ENCODE assay signal across 10 cellular contexts in the genomic region with DNA sequence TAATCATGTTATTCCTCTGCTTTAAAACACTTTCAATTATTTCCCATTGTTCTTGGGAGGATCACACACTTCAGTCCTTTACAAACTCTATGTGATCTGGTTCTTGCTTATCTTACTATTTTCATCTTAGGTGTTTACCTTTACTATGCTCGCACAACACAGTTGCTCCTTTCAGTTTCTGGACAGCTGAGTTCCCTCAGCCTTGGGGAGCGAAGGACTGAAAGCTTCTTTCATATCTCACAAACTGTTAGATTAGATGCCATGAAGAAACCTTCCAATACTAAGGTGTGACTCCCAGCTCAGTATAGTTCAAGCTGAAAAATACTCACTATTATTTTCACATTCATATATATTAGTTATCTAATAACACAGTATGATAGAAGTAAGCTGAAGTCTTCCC.
DNase-seq lines count a peak whose midpoint lies in the region; ATAC-seq, FAIRE-seq and TF ChIP-seq lines count a peak whose summit lies in the region.
"Had no signal": no experiment of that assay in that cellular context is flagged by ENCODE, and none has a peak within 500 bp of the region (broad histone marks: within the 10 kb centered on the region; RNA-seq: fewer than 3 reads in every experiment).

No MANE protein-coding gene starts in this region.

- intact Hi-C loops in activated T-helper 1 cell treated with anti-CD3 and anti-CD28 coated beads, Interleukin-12 subunit alpha, Interleukin-12 subunit beta, Interleukin-2, Interleukin-4 antibody, amounts not matched to agents 30 ng/mL and 10 ng/mL and 1 ng/mL, durations not matched to agents 14 hours and 24 hours and 36 hours (cut with micrococcal nuclease) = loop anchor here (1.0 to 10.0 kb wide), 6 partner anchors 23 to 713 kb away; a partner anchor contains a TSS
- intact Hi-C loops in pancreas (cut with DNase I) = no loop called here
- intact Hi-C loops in uterus (cut with DNase I; ENCODE audit: low total_unique reads) = no loop called here

- H3K36me3 Mint-ChIP-seq in stimulated activated naive CD8-positive, alpha-beta T cell treated with anti-CD3 and anti-CD28 coated beads, Interleukin-15, Interleukin-2, amounts not matched to agents 100 ng/mL and 50 ng/mL, for 24 hours (ENCODE audit: low read depth) = peaks cover 34% of the 10 kb centered on the region
- H3K36me3 Mint-ChIP-seq in activated T-helper 1 cell treated with anti-CD3 and anti-CD28 coated beads, Interleukin-12 subunit alpha, Interleukin-12 subunit beta, Interleukin-2, Interleukin-4 antibody, amounts not matched to agents 30 ng/mL and 10 ng/mL and 1 ng/mL, durations not matched to agents 14 hours and 24 hours and 36 hours (ENCODE audit: low read depth) = peaks cover 29% of the 10 kb centered on the region

- H3K27ac ChIP-seq in pancreas = peak overlapping the region in 2 of 4 donors; percentile 7 to 13
- no peak overlapping the region for H3K27ac ChIP-seq in uterus

- H3K4me3 Mint-ChIP-seq in stimulated activated naive CD8-positive, alpha-beta T cell treated with anti-CD3 and anti-CD28 coated beads, Interleukin-15, Interleukin-2, amounts not matched to agents 100 ng/mL and 50 ng/mL, for 24 hours = peak overlapping the region; percentile 51
- H3K4me3 Mint-ChIP-seq in activated T-helper 1 cell treated with anti-CD3 and anti-CD28 coated beads, Interleukin-12 subunit alpha, Interleukin-12 subunit beta, Interleukin-2, Interleukin-4 antibody, amounts not matched to agents 30 ng/mL and 10 ng/mL and 1 ng/mL, durations not matched to agents 14 hours and 24 hours and 36 hours = peak overlapping the region; percentile 47

- FAIRE-seq in pancreas (lab: Jason Lieb, UNC) = no peak
- FAIRE-seq: endometrium had no signal

- H3K4me3 ChIP-seq in pancreas (no peak overlapping the region), uterus (no peak overlapping the region)

- H3K36me3 ChIP-seq in pancreas = peaks cover 0 to 8% (median 0%) of the 10 kb centered on the region in 3 donors
- no peaks in the 10 kb centered on the region for H3K36me3 ChIP-seq in uterus

- H3K9me3 ChIP-seq in pancreas = no peaks in the 10 kb centered on the region
- no peaks in the 10 kb centered on the region for H3K9me3 ChIP-seq in uterus

- peak overlapping the region; percentile 98 for H3K27ac Mint-ChIP-seq in stimulated activated naive CD8-positive, alpha-beta T cell treated with anti-CD3 and anti-CD28 coated beads, Interleukin-15, Interleukin-2, amounts not matched to agents 100 ng/mL and 50 ng/mL, for 24 hours
- peak overlapping the region; percentile 99 for H3K27ac Mint-ChIP-seq in activated T-helper 1 cell treated with anti-CD3 and anti-CD28 coated beads, Interleukin-12 subunit alpha, Interleukin-12 subunit beta, Interleukin-2, Interleukin-4 antibody, amounts not matched to agents 30 ng/mL and 10 ng/mL and 1 ng/mL, durations not matched to agents 14 hours and 24 hours and 36 hours

- H3K27me3 ChIP-seq in pancreas (no peaks in the 10 kb centered on the region), uterus (no peaks in the 10 kb centered on the region)

- no peak for TF ChIP-seq POLR2A in uterus (IDR thresholded peaks at IDR 0.05)

- no peak for ATAC-seq in stimulated activated naive CD8-positive, alpha-beta T cell treated with anti-CD3 and anti-CD28 coated beads, Interleukin-15, Interleukin-2, amounts not matched to agents 100 U/mL and 50 U/mL, for 24 hours
- ATAC-seq in HG03066 (IDR thresholded peaks at IDR 0.05; ENCODE audit: low read depth, unreplicated experiment) (peak; percentile 53), pancreas (no peak)

- H3K27me3 Mint-ChIP-seq in stimulated activated naive CD8-positive, alpha-beta T cell treated with anti-CD3 and anti-CD28 coated beads, Interleukin-15, Interleukin-2, amounts not matched to agents 100 ng/mL and 50 ng/mL, for 24 hours = no peaks in the 10 kb centered on the region
- no peaks in the 10 kb centered on the region for H3K27me3 Mint-ChIP-seq in activated T-helper 1 cell treated with anti-CD3 and anti-CD28 coated beads, Interleukin-12 subunit alpha, Interleukin-12 subunit beta, Interleukin-2, Interleukin-4 antibody, amounts not matched to agents 30 ng/mL and 10 ng/mL and 1 ng/mL, durations not matched to agents 14 hours and 24 hours and 36 hours (ENCODE audit: insufficient read depth)

- peaks cover 100% of the 10 kb centered on the region for H3K4me1 Mint-ChIP-seq in stimulated activated naive CD8-positive, alpha-beta T cell treated with anti-CD3 and anti-CD28 coated beads, Interleukin-15, Interleukin-2, amounts not matched to agents 100 ng/mL and 50 ng/mL, for 24 hours (ENCODE audit: low read depth)
- peaks cover 97% of the 10 kb centered on the region for H3K4me1 Mint-ChIP-seq in activated T-helper 1 cell treated with anti-CD3 and anti-CD28 coated beads, Interleukin-12 subunit alpha, Interleukin-12 subunit beta, Interleukin-2, Interleukin-4 antibody, amounts not matched to agents 30 ng/mL and 10 ng/mL and 1 ng/mL, durations not matched to agents 14 hours and 24 hours and 36 hours (ENCODE audit: low read depth)

- H3K4me1 ChIP-seq in pancreas (peaks cover 0 to 46% (median 6%) of the 10 kb centered on the region in 3 donors), uterus (no peaks in the 10 kb centered on the region)

- TF ChIP-seq CTCF in pancreas (IDR thresholded peaks at IDR 0.05) (no peak), uterus (IDR thresholded peaks at IDR 0.05) (no peak)

- 41% methylated on average over 2 of the region's 2 CpGs for WGBS in pancreas, 2 donors

- no peak for DNase-seq in stimulated activated naive CD8-positive, alpha-beta T cell treated with anti-CD3 and anti-CD28 coated beads, Interleukin-15, Interleukin-2, amounts not matched to agents 100 U/mL and 50 U/mL, for 24 hours
- DNase-seq in activated T-helper 1 cell treated with anti-CD3 and anti-CD28 coated beads, Interleukin-12 subunit alpha, Interleukin-12 subunit beta, Interleukin-2, Interleukin-4 antibody, amounts not matched to agents 30 ng/mL and 10 ng/mL and 1 ng/mL, durations not matched to agents 14 hours and 24 hours and 36 hours (ENCODE audit: low spot score) = no peak
- no peak for DNase-seq in DMS79 treated with DMSO at 0.1 percent for 48 hours (lab: John Stamatoyannopoulos, UW)
- DNase-seq in pancreas = no peak
- DNase-seq in NCI-H69 (lab: John Stamatoyannopoulos, UW) = no peak
- DNase-seq in uterus = no peak
- DNase-seq: T-helper 9 cell had no signal

- H3K9me3 Mint-ChIP-seq in stimulated activated naive CD8-positive, alpha-beta T cell treated with anti-CD3 and anti-CD28 coated beads, Interleukin-15, Interleukin-2, amounts not matched to agents 100 ng/mL and 50 ng/mL, for 24 hours = no peaks in the 10 kb centered on the region
- peaks cover 5% of the 10 kb centered on the region for H3K9me3 Mint-ChIP-seq in activated T-helper 1 cell treated with anti-CD3 and anti-CD28 coated beads, Interleukin-12 subunit alpha, Interleukin-12 subunit beta, Interleukin-2, Interleukin-4 antibody, amounts not matched to agents 30 ng/mL and 10 ng/mL and 1 ng/mL, durations not matched to agents 14 hours and 24 hours and 36 hours
